25 cellular contexts compared by ENCODE assay signal in genomic region chr16:88202207-88202745, GRCh38.
"Had no signal": no experiment of that assay in that cellular context is flagged by ENCODE, and none has a peak within 500 bp of the region (broad histone marks: within the 10 kb centered on the region; RNA-seq: fewer than 3 reads in every experiment).

No MANE protein-coding gene starts in this region.

- H3K4me1 ChIP-seq: adrenal gland had no signal

- H3K9me3 ChIP-seq: adrenal gland had no signal

- H3K4me3 ChIP-seq: adrenal gland had no signal

- ATAC-seq: Panc1 had no signal

- H3K27ac ChIP-seq: adrenal gland, RWPE1, VCaP had no signal

- H3K27me3 ChIP-seq: adrenal gland had no signal

- H3K36me3 ChIP-seq: adrenal gland had no signal

- DNase-seq: activated CD4-positive, alpha-beta memory T cell treated with anti-CD3 and anti-CD28 coated beads for 36 hours; activated CD4-positive, alpha-beta T cell treated with anti-CD3 and anti-CD28 coated beads, Interleukin-2, amount 10 ng/mL, durations not matched to agents 7 days and 5 days; activated CD4-positive, CD25-positive, alpha-beta regulatory T cell; activated CD8-positive, alpha-beta memory T cell treated with anti-CD3 and anti-CD28 coated beads for 24 hours; activated naive CD4-positive, alpha-beta T cell treated with anti-CD3 and anti-CD28 coated beads, Interleukin-2, amount 50 U/mL, for 16 hours; activated naive CD8-positive, alpha-beta T cell treated with anti-CD3 and anti-CD28 coated beads, Interleukin-2, amount 10 ng/mL, durations not matched to agents 7 days and 5 days; anterior cingulate cortex; caudate nucleus; KG1; NCI-H1048; NCI-H146; NCI-H187 treated with DMSO at 0.1 percent for 48 hours; NCI-H2081 treated with DMSO at 0.1 percent for 48 hours; NCI-H226; NCI-H526; NCI-H774; NK-92 treated with Interleukin-12 subunit alpha and Interleukin-12 subunit beta, amount 100 ng/mL, for 24 hours; OCI-M1; SHP77 treated with DMSO at 0.1 percent for 48 hours; T-helper 2 cell; T1000 had no signal
